Comparison of ENCODE assay signal across 10 cellular contexts in the genomic region with DNA sequence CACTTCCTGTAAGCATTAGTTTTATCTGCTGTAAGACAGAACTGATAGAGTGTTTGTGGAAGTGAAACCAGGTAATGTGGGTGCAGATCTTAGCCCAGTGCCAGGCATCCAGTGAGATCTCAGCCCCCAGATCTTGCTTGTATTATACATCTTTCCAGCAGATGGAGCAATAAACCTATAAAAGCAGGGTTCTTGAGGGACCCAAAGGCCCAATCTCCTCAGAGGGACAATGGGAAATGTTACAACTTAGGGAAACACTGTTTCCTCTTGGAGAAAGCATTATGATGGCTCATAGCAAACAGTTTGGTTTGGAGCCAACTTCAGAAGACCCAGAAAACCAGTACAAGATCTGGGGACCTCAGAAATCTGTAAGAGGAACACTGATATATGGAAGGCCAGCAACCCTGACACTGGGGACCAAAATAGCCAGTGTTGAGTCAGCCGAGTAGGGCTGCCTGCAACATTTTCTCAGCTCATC.
A peak's percentile ranks its signal among the peaks of the same experiment; 100 is the strongest.
DNase-seq lines count a peak whose midpoint lies in the region; FAIRE-seq and TF ChIP-seq lines count a peak whose summit lies in the region.
"Had no signal": no experiment of that assay in that cellular context is flagged by ENCODE, and none has a peak within 500 bp of the region (broad histone marks: within the 10 kb centered on the region; RNA-seq: fewer than 3 reads in every experiment).

No MANE protein-coding gene starts in this region.

- no peaks in the 10 kb centered on the region for H4K20me1 ChIP-seq in endothelial cell of umbilical vein (replicated peaks; ENCODE audit: control insufficient read depth, extremely low read depth, insufficient read depth, low read length)

- H3K27me3 Mint-ChIP-seq in IgD-negative memory B cell, result no peaks in the 10 kb centered on the region

- intact Hi-C loops in endothelial cell of umbilical vein (cut with micrococcal nuclease), result loop anchor here (1.0 to 10.0 kb wide), 11 partner anchors 27 to 879 kb away; partner anchors contain the start of gene SLC7A11

- H3K36me3 ChIP-seq in endothelial cell of umbilical vein (ENCODE audit: control insufficient read depth in 2 of 2, extremely low read depth in 1 of 2, insufficient read depth in 2 of 2, low read length in 2 of 2), result no peaks in the 10 kb centered on the region

- H3K27ac Mint-ChIP-seq in IgD-negative memory B cell, result peak overlapping the region in 2 of 3 donors; percentile 16 to 72

- peak; percentile 81 for FAIRE-seq in endothelial cell of umbilical vein (lab: Jason Lieb, UNC)
- FAIRE-seq: A204.1, colon had no signal

- H3K9me1 ChIP-seq in endothelial cell of umbilical vein (replicated peaks; ENCODE audit: control insufficient read depth, extremely low read depth, insufficient read depth, low read length), result no peaks in the 10 kb centered on the region

- H3K9me3 ChIP-seq in endothelial cell of umbilical vein (replicated peaks; ENCODE audit: control insufficient read depth, insufficient read depth, low read length), result no peaks in the 10 kb centered on the region

- no peaks in the 10 kb centered on the region for H3K27me3 ChIP-seq in endothelial cell of umbilical vein (ENCODE audit: control insufficient read depth in 2 of 2, insufficient read depth in 2 of 2, low read length in 2 of 2)

- no peak overlapping the region for H3K4me3 Mint-ChIP-seq in IgD-negative memory B cell

- no peaks in the 10 kb centered on the region for H3K36me3 Mint-ChIP-seq in IgD-negative memory B cell

- peaks cover 35% of the 10 kb centered on the region for H3K4me1 ChIP-seq in endothelial cell of umbilical vein (ENCODE audit: control insufficient read depth, extremely low read depth, insufficient read depth, low read length)

- POLR2A ChIA-PET in endothelial cell of umbilical vein (lab: Charles Lee), result interaction anchor here (0.9 to 1.4 kb wide), 4 partner anchors 20 to 147 kb away, joined by 3 to 4 read pairs (median 3); no protein-coding TSS in a partner anchor

- H3K4me2 ChIP-seq in endothelial cell of umbilical vein (ENCODE audit: insufficient read depth, low read length), result peak overlapping the region; percentile 6

- DNase-seq in NCI-H1436 (lab: John Stamatoyannopoulos, UW) (peak; percentile 34), NCI-H1436 treated with DMSO at 0.1 percent for 48 hours (lab: John Stamatoyannopoulos, UW) (no peak), H4 (ENCODE audit: low spot score) (peak; percentile 59), RKO (ENCODE audit: low spot score) (peak; percentile 64), endothelial cell of umbilical vein (ENCODE audit: low read depth, low spot score) (peak; percentile 80), middle frontal gyrus (ENCODE audit: extremely low spot score, low spot score) (peak; percentile 69), SHP77 treated with DMSO at 0.1 percent for 48 hours (lab: John Stamatoyannopoulos, UW) (no peak)

- CTCF ChIA-PET in endothelial cell of umbilical vein (lab: Charles Lee), result interaction anchor here (0.7 to 7.0 kb wide), 40 partner anchors 9 to 902 kb away, joined by 3 to 309 read pairs (median 5); no protein-coding TSS in a partner anchor

- peak overlapping the region; percentile 55 for H3K9ac ChIP-seq in endothelial cell of umbilical vein (replicated peaks; ENCODE audit: extremely low read depth, insufficient read depth, low read length)

- no peak overlapping the region for H3K4me3 ChIP-seq in endothelial cell of umbilical vein (replicated peaks in 1 of 3; ENCODE audit: insufficient read depth in 1 of 3, low read depth in 1 of 3, low read length in 3 of 3)

- H3K79me2 ChIP-seq in endothelial cell of umbilical vein (ENCODE audit: control insufficient read depth, insufficient read depth, low read length), result no peaks in the 10 kb centered on the region

- H3K27ac ChIP-seq in endothelial cell of umbilical vein (ENCODE audit: insufficient read depth, low read depth, low read length), result peak overlapping the region; percentile 76

- peak; percentile 36 to 68 for TF ChIP-seq CTCF in endothelial cell of umbilical vein (IDR thresholded peaks at IDR 0.05; ENCODE audit: extremely low read depth in 1 of 2, insufficient read depth in 1 of 2, low read depth in 1 of 2, low read length in 2 of 2)

- no peaks in the 10 kb centered on the region for H3K9me3 Mint-ChIP-seq in IgD-negative memory B cell

- TF ChIP-seq POLR2A in endothelial cell of umbilical vein (IDR thresholded peaks at IDR 0.05; ENCODE audit: low read depth, low read length), result no peak

- peak overlapping the region; percentile 96 for H2AFZ ChIP-seq in endothelial cell of umbilical vein (ENCODE audit: low read depth, low read length)

- dilution Hi-C loops in endothelial cell of umbilical vein (cut with MboI; ENCODE audit: extremely low pct_ligation_motif_present, low sequenced_read_pairs), result no loop called here

- no TSS peak for BruUV-seq in endothelial cell of umbilical vein (replicated peaks; lab: Mats Ljungman, UMichigan)

- H3K4me1 Mint-ChIP-seq in IgD-negative memory B cell, result peaks cover 6 to 10% (median 7%) of the 10 kb centered on the region in 3 donors

TF ChIP-seq in endothelial cell of umbilical vein, 7 proteins besides CTCF, POLR2A, EP300 and RAD21:
- TF ChIP-seq GATA2 (IDR thresholded peaks at IDR 0.05; ENCODE audit: insufficient read depth, insufficient read length, low read depth, low read length) (peak; percentile 37), FOS (IDR thresholded peaks at IDR 0.05; ENCODE audit: borderline replicate concordance, insufficient read depth, low read length) (no peak)
TF ChIP-seq in endothelial cell of umbilical vein: peak in this region for 1.

Comparison
In these comparisons a context has a peak if more than half of its experiments do, and no peak if none do; other contexts are left out.
1. DNase-seq: peak in NCI-H1436 (single experiment), H4 (single experiment), RKO (single experiment), endothelial cell of umbilical vein (single experiment) and middle frontal gyrus (single experiment); none in NCI-H1436 treated with DMSO at 0.1 percent for 48 hours (single experiment) and SHP77 treated with DMSO at 0.1 percent for 48 hours (single experiment).